In the genomic region with DNA sequence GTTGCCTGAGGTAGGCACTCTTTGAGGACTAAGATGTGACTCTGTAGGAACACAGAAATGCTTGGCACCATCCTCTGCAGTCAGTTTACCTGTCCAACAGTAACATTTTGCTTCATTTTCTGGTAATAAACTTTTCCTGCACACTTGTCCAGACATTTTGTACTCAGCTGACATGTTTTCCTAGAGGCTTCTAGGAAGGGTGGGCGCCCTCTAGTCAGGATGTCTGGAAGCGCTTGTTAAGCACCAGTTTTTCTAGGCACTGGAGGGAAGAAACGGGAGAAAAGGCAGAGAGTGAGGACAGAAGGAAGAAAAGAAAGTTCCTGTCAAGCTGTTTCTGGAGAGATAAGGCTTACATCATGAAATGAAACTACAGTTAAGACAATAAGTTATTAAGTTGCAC, we compare ENCODE assay signal across 18 cellular contexts. TPM values are rescaled to one million over a fixed set of nuclear protein-coding genes. Genes with fewer than 3 reads are reported as not detected.
DNase-seq lines count a peak whose midpoint lies in the region; ATAC-seq, FAIRE-seq and TF ChIP-seq lines count a peak whose summit lies in the region.
"Had no signal": no experiment of that assay in that cellular context is flagged by ENCODE, and none has a peak within 500 bp of the region (broad histone marks: within the 10 kb centered on the region; RNA-seq: fewer than 3 reads in every experiment).

No MANE protein-coding gene starts in this region.

- ATAC-seq in HepG2 (peak; percentile 80), right lobe of liver (no peak), PC-3 (no peak), pancreas (no peak), body of pancreas (no peak)
- ATAC-seq: activated naive CD8-positive, alpha-beta T cell treated with anti-CD3 and anti-CD28 coated beads, Interleukin-2, amount 50 U/mL, for 24 hours; gastrocnemius medialis; right cardiac atrium had no signal

- no peaks in the 10 kb centered on the region for H3K27me3 Mint-ChIP-seq in type B pancreatic cell
- no peaks in the 10 kb centered on the region for H3K27me3 Mint-ChIP-seq in endothelial cell (ENCODE audit: unreplicated experiment)

- H3K79me2 ChIP-seq in HepG2 (ENCODE audit: insufficient read depth, low read length) (no peaks in the 10 kb centered on the region), PC-3 (ENCODE audit: low read length) (no peaks in the 10 kb centered on the region), endothelial cell of umbilical vein (ENCODE audit: control insufficient read depth, insufficient read depth, low read length) (no peaks in the 10 kb centered on the region)

- TF ChIP-seq RAD21 in HepG2 (CRISPR knock-in tag; IDR thresholded peaks at IDR 0.05): no peak

- H3K9ac ChIP-seq in HepG2 (ENCODE audit: insufficient read depth, low read depth, low read length): no peak overlapping the region
- no peak overlapping the region for H3K9ac ChIP-seq in PC-3 (ENCODE audit: low read length)
- H3K9ac ChIP-seq in endothelial cell of umbilical vein (replicated peaks; ENCODE audit: extremely low read depth, insufficient read depth, low read length): no peak overlapping the region

- H3K27me3 ChIP-seq in HepG2 (ENCODE audit: control insufficient read depth in 1 of 2, insufficient read depth in 2 of 2, low read length in 2 of 2): peaks cover 0 to 6% of the 10 kb centered on the region in 2 experiments; a peak in 2 of 5 replicates
- H3K27me3 ChIP-seq in right lobe of liver: no peaks in the 10 kb centered on the region
- no peaks in the 10 kb centered on the region for H3K27me3 ChIP-seq in PC-3 (ENCODE audit: low read length)
- H3K27me3 ChIP-seq in endothelial cell of umbilical vein (ENCODE audit: control insufficient read depth in 2 of 2, insufficient read depth in 2 of 2, low read length in 2 of 2): peaks cover 0 to 8% of the 10 kb centered on the region in 2 experiments
- H3K27me3 ChIP-seq in pancreas: no peaks in the 10 kb centered on the region
- H3K27me3 ChIP-seq in body of pancreas: no peaks in the 10 kb centered on the region
- H3K27me3 ChIP-seq: gastrocnemius medialis, vagina had no signal

- H3K4me3 ChIP-seq in HepG2 (replicated peaks in 1 of 3; ENCODE audit: insufficient read depth in 1 of 3, low read depth in 2 of 3, low read length in 3 of 3) (no peak overlapping the region), right lobe of liver (no peak overlapping the region), PC-3 (ENCODE audit: low read length) (no peak overlapping the region), endothelial cell of umbilical vein (replicated peaks in 1 of 3; ENCODE audit: insufficient read depth in 1 of 3, low read depth in 1 of 3, low read length in 3 of 3) (no peak overlapping the region), pancreas (no peak overlapping the region), body of pancreas (no peak overlapping the region)
- H3K4me3 ChIP-seq: gastrocnemius medialis, vagina had no signal

- no peak overlapping the region for H3K27ac ChIP-seq in HepG2 (ENCODE audit: extremely low read length, insufficient read depth, low read length)
- H3K27ac ChIP-seq in right lobe of liver: no peak overlapping the region
- no peak overlapping the region for H3K27ac ChIP-seq in PC-3 (ENCODE audit: low read length)
- no peak overlapping the region for H3K27ac ChIP-seq in endothelial cell of umbilical vein (ENCODE audit: insufficient read depth, low read depth, low read length)
- no peak overlapping the region for H3K27ac ChIP-seq in pancreas
- no peak overlapping the region for H3K27ac ChIP-seq in body of pancreas
- H3K27ac ChIP-seq: gastrocnemius medialis, vagina had no signal

- H3K4me1 Mint-ChIP-seq in type B pancreatic cell (ENCODE audit: unreplicated experiment) (no peaks in the 10 kb centered on the region), endothelial cell (ENCODE audit: unreplicated experiment) (peaks cover 10% of the 10 kb centered on the region)
- H3K4me1 Mint-ChIP-seq: activated naive CD8-positive, alpha-beta T cell treated with anti-CD3 and anti-CD28 coated beads, Interleukin-2, amount 50 U/mL, for 24 hours had no signal

- no peaks in the 10 kb centered on the region for H3K9me3 ChIP-seq in HepG2 (ENCODE audit: low read length)
- H3K9me3 ChIP-seq in right lobe of liver: no peaks in the 10 kb centered on the region
- no peaks in the 10 kb centered on the region for H3K9me3 ChIP-seq in PC-3 (ENCODE audit: low read length)
- H3K9me3 ChIP-seq in endothelial cell of umbilical vein (replicated peaks; ENCODE audit: control insufficient read depth, insufficient read depth, low read length): no peaks in the 10 kb centered on the region
- H3K9me3 ChIP-seq in pancreas: no peaks in the 10 kb centered on the region
- no peaks in the 10 kb centered on the region for H3K9me3 ChIP-seq in body of pancreas
- H3K9me3 ChIP-seq: gastrocnemius medialis, vagina had no signal

- no peaks in the 10 kb centered on the region for H3F3A ChIP-seq in PC-3 (ENCODE audit: low read length, unreplicated experiment)

- dilution Hi-C loops in endothelial cell of umbilical vein (cut with MboI; ENCODE audit: extremely low pct_ligation_motif_present, low sequenced_read_pairs): no loop called here

- intact Hi-C loops in HepG2 (cut with micrococcal nuclease; ENCODE audit: unreplicated experiment) (no loop called here), right lobe of liver (cut with DNase I) (no loop called here), PC-3 (cut with micrococcal nuclease) (no loop called here), endothelial cell of umbilical vein (cut with micrococcal nuclease) (no loop called here), pancreas (cut with DNase I) (no loop called here), body of pancreas (cut with DNase I) (no loop called here)

- TF ChIP-seq POLR2A in HepG2 (IDR thresholded peaks at IDR 0.05; ENCODE audit: insufficient read depth in 1 of 2, low read depth in 2 of 2, low read length in 2 of 2): no peak
- TF ChIP-seq POLR2A in right lobe of liver (IDR thresholded peaks at IDR 0.05): no peak
- no peak for TF ChIP-seq POLR2A in endothelial cell of umbilical vein (IDR thresholded peaks at IDR 0.05; ENCODE audit: low read depth, low read length)
- TF ChIP-seq POLR2A in body of pancreas (IDR thresholded peaks at IDR 0.05): no peak

- H3K27ac Mint-ChIP-seq in type B pancreatic cell (no peak overlapping the region), endothelial cell (ENCODE audit: unreplicated experiment) (no peak overlapping the region)
- H3K27ac Mint-ChIP-seq: activated naive CD8-positive, alpha-beta T cell treated with anti-CD3 and anti-CD28 coated beads, Interleukin-2, amount 50 U/mL, for 24 hours; stimulated activated naive B cell treated with anti-CD40 and anti-IgM and Interleukin-4, amounts not matched to agents 10 μg/mL and 1 μg/mL and 100 μg/mL, for 72 hours had no signal

- in situ Hi-C loops in HepG2 (cut with HindIII; ENCODE audit: extremely low pct_ligation_motif_present, low pct_unique_long_range_greater_than_20kb): no loop called here

- H3K36me3 Mint-ChIP-seq in type B pancreatic cell (no peaks in the 10 kb centered on the region), endothelial cell (ENCODE audit: low read depth, unreplicated experiment) (no peaks in the 10 kb centered on the region)
- H3K36me3 Mint-ChIP-seq: stimulated activated naive B cell treated with anti-CD40 and anti-IgM and Interleukin-4, amounts not matched to agents 10 μg/mL and 1 μg/mL and 100 μg/mL, for 72 hours had no signal

- peak; percentile 37 for DNase-seq in HepG2 (ENCODE audit: low spot score)
- no peak for DNase-seq in right lobe of liver
- no peak for DNase-seq in PC-3
- peak; percentile 33 for DNase-seq in endothelial cell of umbilical vein (ENCODE audit: low read depth, low spot score)
- no peak for DNase-seq in type B pancreatic cell (ENCODE audit: extremely low spot score, unreplicated experiment)
- no peak for DNase-seq in endothelial cell (ENCODE audit: low spot score)
- DNase-seq in pancreas: no peak
- DNase-seq in body of pancreas: no peak
- DNase-seq: activated naive CD8-positive, alpha-beta T cell treated with anti-CD3 and anti-CD28 coated beads, Interleukin-2, amount 50 U/mL, for 24 hours; activated T-cell treated with anti-CD3 and anti-CD28 coated beads, Interleukin-2, amount 50 U/mL, for 1 hour; EL; gastrocnemius medialis; NCI-H1436 treated with DMSO at 0.1 percent for 48 hours; right cardiac atrium; stimulated activated CD4-positive, alpha-beta T cell treated with anti-CD3 and anti-CD28 coated beads, Interleukin-4, amount 100 ng/mL, for 24 hours; stimulated activated naive B cell treated with anti-CD40 and anti-IgM and Interleukin-4, amounts not matched to agents 10 μg/mL and 1 μg/mL and 100 μg/mL, for 72 hours had no signal

- H2AFZ ChIP-seq in HepG2 (ENCODE audit: low read length) (no peak overlapping the region), PC-3 (ENCODE audit: low read length) (no peak overlapping the region), endothelial cell of umbilical vein (ENCODE audit: low read depth, low read length) (no peak overlapping the region)

- H3K4me1 ChIP-seq in HepG2 (ENCODE audit: insufficient read depth, low read length): no peaks in the 10 kb centered on the region
- no peaks in the 10 kb centered on the region for H3K4me1 ChIP-seq in right lobe of liver
- H3K4me1 ChIP-seq in PC-3 (ENCODE audit: insufficient read depth, low read length): no peaks in the 10 kb centered on the region
- H3K4me1 ChIP-seq in endothelial cell of umbilical vein (ENCODE audit: control insufficient read depth, extremely low read depth, insufficient read depth, low read length): no peaks in the 10 kb centered on the region
- H3K4me1 ChIP-seq in pancreas: no peaks in the 10 kb centered on the region
- H3K4me1 ChIP-seq in body of pancreas: no peaks in the 10 kb centered on the region
- H3K4me1 ChIP-seq: gastrocnemius medialis, vagina had no signal

- no peak overlapping the region for H3K4me2 ChIP-seq in HepG2 (ENCODE audit: low read depth, low read length)
- H3K4me2 ChIP-seq in PC-3 (ENCODE audit: low read length): no peak overlapping the region
- no peak overlapping the region for H3K4me2 ChIP-seq in endothelial cell of umbilical vein (ENCODE audit: insufficient read depth, low read length)

- no TSS peak for BruUV-seq in HepG2 (replicated peaks; lab: Mats Ljungman, UMichigan)
- BruUV-seq in PC-3 (replicated peaks; lab: Mats Ljungman, UMichigan): no TSS peak
- no TSS peak for BruUV-seq in endothelial cell of umbilical vein (replicated peaks; lab: Mats Ljungman, UMichigan)

- H3K9me3 Mint-ChIP-seq in type B pancreatic cell: no peaks in the 10 kb centered on the region
- no peaks in the 10 kb centered on the region for H3K9me3 Mint-ChIP-seq in endothelial cell (ENCODE audit: unreplicated experiment)
- H3K9me3 Mint-ChIP-seq: activated naive CD8-positive, alpha-beta T cell treated with anti-CD3 and anti-CD28 coated beads, Interleukin-2, amount 50 U/mL, for 24 hours; stimulated activated naive B cell treated with anti-CD40 and anti-IgM and Interleukin-4, amounts not matched to agents 10 μg/mL and 1 μg/mL and 100 μg/mL, for 72 hours had no signal

- TF ChIP-seq CTCF in HepG2 (CRISPR knock-in tag; IDR thresholded peaks at IDR 0.05) (peak; percentile 55), right lobe of liver (IDR thresholded peaks at IDR 0.05) (no peak), PC-3 (conservative IDR thresholded peaks at IDR 0.05; ENCODE audit: low read depth, low read length) (peak; percentile 47; the same call in 1 of the 2 replicates), endothelial cell of umbilical vein (IDR thresholded peaks at IDR 0.05; ENCODE audit: extremely low read depth in 1 of 2, insufficient read depth in 1 of 2, low read depth in 1 of 2, low read length in 2 of 2) (peak; percentile 15 to 32), type B pancreatic cell (conservative IDR thresholded peaks at IDR 0.05) (peak; percentile 25), endothelial cell (IDR thresholded peaks at IDR 0.05; ENCODE audit: unreplicated experiment) (no peak), pancreas (IDR thresholded peaks at IDR 0.05) (no peak), body of pancreas (IDR thresholded peaks at IDR 0.05) (no peak)

- CTCF ChIA-PET in HepG2 (lab: Yijun Ruan, JAX; ENCODE audit: low intra/inter-chr PET ratio, low total read pairs) (no interaction called here), PC-3 (lab: Charles Lee) (no interaction called here), endothelial cell of umbilical vein (lab: Charles Lee) (no interaction called here)

- H4K20me1 ChIP-seq in HepG2 (ENCODE audit: insufficient read depth, low read length) (no peaks in the 10 kb centered on the region), PC-3 (ENCODE audit: low read length) (no peaks in the 10 kb centered on the region), endothelial cell of umbilical vein (replicated peaks; ENCODE audit: control insufficient read depth, extremely low read depth, insufficient read depth, low read length) (no peaks in the 10 kb centered on the region)

- FAIRE-seq in HepG2 (lab: Jason Lieb, UNC) (no peak), endothelial cell of umbilical vein (lab: Jason Lieb, UNC) (peak; percentile 71), pancreas (lab: Jason Lieb, UNC) (no peak)
- FAIRE-seq: islet of Langerhans had no signal

- POLR2A ChIA-PET in HepG2 (lab: Yijun Ruan, JAX): no interaction called here
- POLR2A ChIA-PET in PC-3 (lab: Charles Lee; ENCODE audit: unreplicated experiment): no interaction called here
- POLR2A ChIA-PET in endothelial cell of umbilical vein (lab: Charles Lee): no interaction called here

- peaks cover 6% of the 10 kb centered on the region; the same call in 1 of the 2 replicates for H3K9me2 ChIP-seq in PC-3 (replicated peaks; ENCODE audit: low read length)

- WGBS in HepG2 (ENCODE audit: low lambda C conversion rate): 15% methylated on average over 3 of the region's 3 CpGs
- WGBS in right lobe of liver (ENCODE audit: insufficient coverage, low coverage, low lambda C conversion rate, missing lambda C conversion rate): 66% methylated on average over 3 of the region's 3 CpGs
- 84 to 86% methylated on average over 3 of the region's 3 CpGs for WGBS in pancreas, 2 donors
- WGBS in body of pancreas, 2 donors: 64 to 85% methylated on average over 3 of the region's 3 CpGs

- no peak overlapping the region for H3K4me3 Mint-ChIP-seq in type B pancreatic cell
- no peak overlapping the region for H3K4me3 Mint-ChIP-seq in endothelial cell (ENCODE audit: unreplicated experiment)
- H3K4me3 Mint-ChIP-seq: activated naive CD8-positive, alpha-beta T cell treated with anti-CD3 and anti-CD28 coated beads, Interleukin-2, amount 50 U/mL, for 24 hours; stimulated activated naive B cell treated with anti-CD40 and anti-IgM and Interleukin-4, amounts not matched to agents 10 μg/mL and 1 μg/mL and 100 μg/mL, for 72 hours had no signal

- TF ChIP-seq EP300 in HepG2 (IDR thresholded peaks at IDR 0.05; ENCODE audit: low read depth in 2 of 2, low read length in 2 of 2) (no peak), HepG2 (CRISPR knock-in tag; IDR thresholded peaks at IDR 0.05; ENCODE audit: borderline replicate concordance) (no peak)

- no peaks in the 10 kb centered on the region for H3K9me1 ChIP-seq in endothelial cell of umbilical vein (replicated peaks; ENCODE audit: control insufficient read depth, extremely low read depth, insufficient read depth, low read length)

- H3K36me3 ChIP-seq in HepG2 (replicated peaks in 1 of 2; ENCODE audit: control insufficient read depth in 1 of 2, insufficient read depth in 2 of 2, low read length in 2 of 2) (no peaks in the 10 kb centered on the region), right lobe of liver (no peaks in the 10 kb centered on the region), PC-3 (ENCODE audit: low read depth, low read length) (no peaks in the 10 kb centered on the region), endothelial cell of umbilical vein (ENCODE audit: control insufficient read depth in 2 of 2, extremely low read depth in 1 of 2, insufficient read depth in 2 of 2, low read length in 2 of 2) (no peaks in the 10 kb centered on the region), pancreas (no peaks in the 10 kb centered on the region), body of pancreas (replicated peaks in 1 of 2; ENCODE audit: insufficient read depth in 1 of 2, low read depth in 2 of 2) (no peaks in the 10 kb centered on the region)
- H3K36me3 ChIP-seq: gastrocnemius medialis, vagina had no signal

RNA-seq across cellular contexts. Expression of a gene that starts 42.5 kb away (rescaled TPM):
- total RNA-seq in HepG2 (2016; rRNA removed; fragmentation: Illumina TruSeq; extraction: Trizol) (35.4 and 46.3 TPM in 2 replicates), right lobe of liver (1 to 10 TPM; 1.9 to 7.9 (median 5.3) TPM), PC-3 (2014; rRNA removed) (106 and 120 TPM in 2 replicates), endothelial cell of umbilical vein (40.6 and 52.3 TPM in 2 replicates), type B pancreatic cell (ENCODE audit: low replicate concordance) (74.2 and 96.7 TPM in 2 replicates), endothelial cell (ENCODE audit: unreplicated experiment) (32.5 TPM), pancreas (10 to 100 TPM in 5 of 6 donors, 1 to 10 TPM in 1; 9.9 to 50.1 (median 15.8) TPM), body of pancreas (10 to 100 TPM; 24.6 to 26.0 TPM)
- total RNA-seq in HepG2 (2016; cell fraction: cytosol; rRNA removed; fragmentation: Illumina TruSeq; extraction: Trizol; ENCODE audit: low read depth): 64.4 and 66.8 TPM in 2 replicates
- 32.9 and 45.1 TPM in 2 replicates for total RNA-seq in HepG2 (2016; cell fraction: insoluble cytoplasmic fraction; rRNA removed; fragmentation: Illumina TruSeq; extraction: Trizol)
- total RNA-seq in HepG2 (2016; cell fraction: membrane; rRNA removed; fragmentation: Illumina TruSeq; extraction: Trizol): 83.9 and 85.3 TPM in 2 replicates
- 42.5 and 44.5 TPM in 2 replicates for total RNA-seq in HepG2 (2016; cell fraction: nucleus; rRNA removed; fragmentation: Illumina TruSeq; extraction: Trizol)
- polyA plus RNA-seq in HepG2 (2011; rRNA removed) (24.8 and 27.5 TPM in 2 replicates), endothelial cell of umbilical vein (24.9 and 26.0 TPM in 2 replicates), pancreas (10 to 100 TPM in 1 of 2 donors, 1 to 10 TPM in 1; 9.7 to 24.7 TPM)
- polyA plus RNA-seq in HepG2 (2011; cell fraction: cytosol; rRNA removed): 28.3 and 32.5 TPM in 2 replicates
- 26.7 and 28.4 TPM in 2 replicates for polyA plus RNA-seq in HepG2 (2011; cell fraction: nucleus; rRNA removed)
- 29.4 and 72.1 TPM in 2 replicates for polyA plus RNA-seq in HepG2 (2012)
- 7.7 and 9.6 TPM in 2 replicates for polyA plus RNA-seq in HepG2 (2016; cell fraction: cytosol; fragmentation: Illumina TruSeq; extraction: Trizol; ENCODE audit: low read depth)
- polyA plus RNA-seq in HepG2 (2016; cell fraction: insoluble cytoplasmic fraction; fragmentation: Illumina TruSeq; extraction: Trizol; ENCODE audit: low read depth): 42.9 and 49.8 TPM in 2 replicates
- 32.5 and 38.1 TPM in 2 replicates for polyA plus RNA-seq in HepG2 (2016; cell fraction: membrane; fragmentation: Illumina TruSeq; extraction: Trizol; ENCODE audit: low read depth)
- polyA plus RNA-seq in HepG2 (2016; cell fraction: nucleus; fragmentation: Illumina TruSeq; extraction: Trizol; ENCODE audit: insufficient read depth, low read depth): 56.9 and 64.9 TPM in 2 replicates
- polyA minus RNA-seq in HepG2 (2011; rRNA and poly(A)+ RNA removed; ENCODE audit: low replicate concordance): 26.7 and 80.6 TPM in 2 replicates
- polyA minus RNA-seq in HepG2 (2011; cell fraction: cytosol; rRNA and poly(A)+ RNA removed): 40.3 and 44.4 TPM in 2 replicates
- polyA minus RNA-seq in HepG2 (2011; cell fraction: nucleus; rRNA and poly(A)+ RNA removed): 66.8 and 71.1 TPM in 2 replicates
- polyA plus RNA-seq in endothelial cell of umbilical vein (2011; cell fraction: cytosol; rRNA removed): 29.9 and 30.9 TPM in 2 replicates
- 14.2 and 15.3 TPM in 2 replicates for polyA plus RNA-seq in endothelial cell of umbilical vein (2011; cell fraction: nucleus; rRNA removed)
- polyA plus RNA-seq in endothelial cell of umbilical vein (2012): 44.0 and 56.2 TPM in 2 replicates
- polyA minus RNA-seq in endothelial cell of umbilical vein: 44.6 and 48.0 TPM in 2 replicates
- 14.5 TPM for polyA minus RNA-seq in endothelial cell of umbilical vein (2011; cell fraction: cytosol; rRNA and poly(A)+ RNA removed)
- polyA minus RNA-seq in endothelial cell of umbilical vein (2011; cell fraction: nucleus; rRNA and poly(A)+ RNA removed): 30.7 and 30.8 TPM in 2 replicates

Comparison
In these comparisons a context has a peak if more than half of its experiments do, and no peak if none do; other contexts are left out.
1. DNase-seq: peak in HepG2 (single experiment) and endothelial cell of umbilical vein (single experiment); none in right lobe of liver (0 of 3), PC-3 (single experiment), type B pancreatic cell (single experiment), endothelial cell (single experiment), pancreas (0 of 6) and body of pancreas (0 of 4).
2. CTCF ChIP-seq: peak in HepG2 (single experiment), PC-3 (single experiment), endothelial cell of umbilical vein (2 of 2) and type B pancreatic cell (single experiment); none in right lobe of liver (0 of 4), endothelial cell (single experiment), pancreas (0 of 4) and body of pancreas (0 of 7).